Comparison of ENCODE assay signal across 35 cellular contexts in genomic region chr7:138065827-138066226, GRCh38. TPM values are rescaled to one million over a fixed set of nuclear protein-coding genes. Genes with fewer than 3 reads are reported as not detected.
"Had no signal": no experiment of that assay in that cellular context is flagged by ENCODE, and none has a peak within 500 bp of the region (broad histone marks: within the 10 kb centered on the region; RNA-seq: fewer than 3 reads in every experiment).

No MANE protein-coding gene starts in this region.

- H3K4me2 ChIP-seq: smooth muscle cell had no signal

- H3K36me3 Mint-ChIP-seq: naive thymus-derived CD8-positive, alpha-beta T cell; natural killer cell treated with Interleukin-12 subunit alpha and Interleukin-12 subunit beta and Interleukin-15 and Interleukin-18, amount 100 ng/mL, for 72 hours; stimulated activated memory B cell treated with anti-CD40 and anti-IgM and Interleukin-4, amounts not matched to agents 10 μg/mL and 1 μg/mL and 100 μg/mL, for 72 hours; type B pancreatic cell had no signal

- H3K27ac ChIP-seq: neutrophil, pancreas, psoas muscle, skin epidermis, spleen, suprapubic skin, testis, tibial artery, transverse colon, upper lobe of right lung, uterus had no signal

- H3K4me1 Mint-ChIP-seq: naive thymus-derived CD8-positive, alpha-beta T cell; neural crest cell had no signal

- H3K9me3 ChIP-seq: neutrophil, pancreas, psoas muscle, spleen, suprapubic skin, testis, tibial artery, transverse colon, upper lobe of right lung, uterus had no signal

- H3K36me3 ChIP-seq: neutrophil, pancreas, spleen, suprapubic skin, tibial artery, transverse colon, upper lobe of right lung, uterus had no signal

- ATAC-seq: naive thymus-derived CD8-positive, alpha-beta T cell; natural killer cell treated with Interleukin-12 subunit alpha and Interleukin-12 subunit beta and Interleukin-15 and Interleukin-18, amount 100 ng/mL, for 72 hours; pancreas; psoas muscle; right cardiac atrium; stimulated activated memory B cell treated with anti-CD40 and anti-IgM and Interleukin-4, amounts not matched to agents 10 μg/mL and 1 μg/mL and 100 μg/mL, for 72 hours; stimulated activated naive CD8-positive, alpha-beta T cell treated with anti-CD3 and anti-CD28 coated beads, Interleukin-15, amount 100 ng/mL, for 72 hours; stimulated activated naive CD8-positive, alpha-beta T cell treated with anti-CD3 and anti-CD28 coated beads, Interleukin-15, Interleukin-2, amounts not matched to agents 100 U/mL and 50 U/mL, for 24 hours had no signal

- H3K27me3 Mint-ChIP-seq: stimulated activated naive CD8-positive, alpha-beta T cell treated with anti-CD3 and anti-CD28 coated beads, Interleukin-15, amount 100 ng/mL, for 72 hours; type B pancreatic cell had no signal

- H3K4me3 Mint-ChIP-seq: naive thymus-derived CD8-positive, alpha-beta T cell; natural killer cell treated with Interleukin-12 subunit alpha and Interleukin-12 subunit beta and Interleukin-15 and Interleukin-18, amount 100 ng/mL, for 72 hours; nephron progenitor cell; neural crest cell; stimulated activated memory B cell treated with anti-CD40 and anti-IgM and Interleukin-4, amounts not matched to agents 10 μg/mL and 1 μg/mL and 100 μg/mL, for 72 hours; stimulated activated naive CD8-positive, alpha-beta T cell treated with anti-CD3 and anti-CD28 coated beads, Interleukin-15, amount 100 ng/mL, for 72 hours; type B pancreatic cell had no signal

- H3K27me3 ChIP-seq: neutrophil, spleen, suprapubic skin, testis, tibial artery, upper lobe of right lung, uterus had no signal

- H3K9me3 Mint-ChIP-seq: naive thymus-derived CD8-positive, alpha-beta T cell; natural killer cell treated with Interleukin-12 subunit alpha and Interleukin-12 subunit beta and Interleukin-15 and Interleukin-18, amount 100 ng/mL, for 72 hours; nephron progenitor cell; neural crest cell; stimulated activated memory B cell treated with anti-CD40 and anti-IgM and Interleukin-4, amounts not matched to agents 10 μg/mL and 1 μg/mL and 100 μg/mL, for 72 hours; stimulated activated naive CD8-positive, alpha-beta T cell treated with anti-CD3 and anti-CD28 coated beads, Interleukin-15, amount 100 ng/mL, for 72 hours; type B pancreatic cell had no signal

- H3K4me3 ChIP-seq: pancreas, psoas muscle, skin epidermis, smooth muscle cell, spleen, suprapubic skin, testis, tibial artery, transverse colon, upper lobe of right lung, uterus had no signal

- H3K27ac Mint-ChIP-seq: naive thymus-derived CD8-positive, alpha-beta T cell; natural killer cell treated with Interleukin-12 subunit alpha and Interleukin-12 subunit beta and Interleukin-15 and Interleukin-18, amount 100 ng/mL, for 72 hours; nephron progenitor cell; stimulated activated memory B cell treated with anti-CD40 and anti-IgM and Interleukin-4, amounts not matched to agents 10 μg/mL and 1 μg/mL and 100 μg/mL, for 72 hours; stimulated activated naive CD8-positive, alpha-beta T cell treated with anti-CD3 and anti-CD28 coated beads, Interleukin-15, amount 100 ng/mL, for 72 hours; type B pancreatic cell had no signal

- DNase-seq: naive thymus-derived CD8-positive, alpha-beta T cell; nephron progenitor cell; nucleus accumbens; pancreas; psoas muscle; right cardiac atrium; spleen; stimulated activated CD4-positive, alpha-beta T cell treated with anti-CD3 and anti-CD28 coated beads, Interleukin-12 subunit alpha, Interleukin-12 subunit beta, amount 100 ng/mL, for 4 hours; stimulated activated CD4-positive, alpha-beta T cell treated with anti-CD3 and anti-CD28 coated beads, Interleukin-1b, Interleukin-23, amount 100 ng/mL, for 48 hours; stimulated activated CD4-positive, alpha-beta T cell treated with anti-CD3 and anti-CD28 coated beads, Interleukin-4, amount 100 ng/mL, for 1 hour; stimulated activated CD4-positive, alpha-beta T cell treated with anti-CD3 and anti-CD28 coated beads, Interleukin-4, amount 100 ng/mL, for 4 hours; stimulated activated CD8-positive, alpha-beta memory T cell treated with anti-CD3 and anti-CD28 coated beads, Interleukin-4, amount 100 ng/mL, for 48 hours; stimulated activated naive CD4-positive, alpha-beta T cell; stimulated activated naive CD8-positive, alpha-beta T cell treated with anti-CD3 and anti-CD28 coated beads, Interleukin-15, amount 100 ng/mL, for 72 hours; stimulated activated naive CD8-positive, alpha-beta T cell treated with anti-CD3 and anti-CD28 coated beads, Interleukin-15, Interleukin-2, amounts not matched to agents 100 U/mL and 50 U/mL, for 24 hours; substantia nigra; testis; tibial artery; transverse colon; upper lobe of right lung; uterus had no signal

- H3K4me1 ChIP-seq: psoas muscle, spleen, suprapubic skin, testis, tibial artery, transverse colon, upper lobe of right lung, uterus had no signal

RNA-seq across cellular contexts. Expression of gene AKR1D1, which starts 10.4 kb away (rescaled TPM):
- total RNA-seq: naive thymus-derived CD8-positive, alpha-beta T cell; natural killer cell treated with Interleukin-12 subunit alpha and Interleukin-12 subunit beta and Interleukin-15 and Interleukin-18, amount 100 ng/mL, for 72 hours; neural crest cell; omental fat pad; osteocyte; posterior vena cava; psoas muscle; renal cortical epithelial cell; right cardiac atrium; sciatic nerve; smooth muscle cell; transverse colon; upper lobe of right lung; urinary bladder; uterus had no signal
- polyA plus RNA-seq: naive thymus-derived CD8-positive, alpha-beta T cell; psoas muscle; right cardiac atrium; smooth muscle cell; spleen; urinary bladder had no signal
